In the genomic region with DNA sequence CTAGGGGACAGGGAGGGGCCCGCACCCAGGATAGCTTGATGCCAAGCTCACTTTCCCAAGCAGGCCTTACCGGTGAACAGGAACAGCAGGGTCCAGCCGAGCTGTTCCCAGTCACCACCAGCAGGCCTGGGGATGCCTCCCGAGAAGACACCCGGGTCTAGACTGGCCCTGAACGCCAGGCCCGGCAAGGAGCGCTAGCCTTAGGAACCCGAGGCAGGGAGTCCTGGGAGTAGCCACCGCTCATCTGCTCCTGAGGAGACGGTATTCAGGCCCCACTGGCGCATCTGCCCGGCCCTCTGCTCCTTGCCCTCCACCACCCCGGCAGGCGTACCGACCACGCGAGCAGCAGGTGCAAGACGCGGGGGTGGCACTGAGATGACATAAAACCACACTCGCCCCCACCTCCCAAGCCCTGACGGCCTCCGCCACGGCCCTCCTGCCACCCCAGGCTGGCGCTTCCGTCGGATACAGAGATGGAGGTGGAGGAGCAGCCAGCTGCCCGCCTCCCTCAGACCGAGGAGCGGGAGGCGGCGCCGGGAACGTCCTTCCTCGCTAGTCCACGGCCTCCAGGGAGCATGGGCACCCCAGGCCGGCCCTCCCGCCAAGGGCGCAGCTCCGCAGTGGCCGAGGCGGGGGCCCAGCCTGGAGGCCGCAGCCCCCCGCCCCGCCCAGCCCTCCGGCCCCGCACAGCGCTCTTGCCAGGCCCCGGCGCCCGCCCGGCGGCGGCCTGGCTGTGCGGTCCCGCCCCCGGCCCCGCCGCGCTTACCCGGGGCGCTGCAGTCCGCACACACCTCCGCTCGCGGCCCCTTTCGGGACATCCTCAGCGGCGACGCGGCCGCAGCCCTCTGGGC, we compare ENCODE assay signal across 8 cellular contexts. TPM values are rescaled to one million over a fixed set of nuclear protein-coding genes. Genes with fewer than 3 reads are reported as not detected.
DNase-seq lines count a peak whose midpoint lies in the region; ATAC-seq and TF ChIP-seq lines count a peak whose summit lies in the region.

No MANE protein-coding gene starts in this region.

- no peaks in the 10 kb centered on the region for H3K9me3 ChIP-seq in liver (ENCODE audit: control insufficient read depth in 4 of 4, low read length in 3 of 4)

- TF ChIP-seq CTCF in cardiac fibroblast (IDR thresholded peaks at IDR 0.05; ENCODE audit: low read depth, low read length) (no peak), liver (IDR thresholded peaks at IDR 0.05; ENCODE audit: low read depth, low read length, missing input control) (no peak)

- H3K36me3 ChIP-seq in liver (ENCODE audit: control insufficient read depth in 4 of 4, insufficient read depth in 3 of 4, low read depth in 1 of 4, low read length in 3 of 4): no peaks in the 10 kb centered on the region

- no peak for TF ChIP-seq RAD21 in liver (IDR thresholded peaks at IDR 0.05)

- peak overlapping the region; percentile 82 to 90 for H3K4me3 ChIP-seq in cardiac fibroblast (replicated peaks in 1 of 2; ENCODE audit: low read depth in 2 of 2, low read length in 2 of 2)
- H3K4me3 ChIP-seq in liver (ENCODE audit: low read depth in 1 of 3, low read length in 3 of 3): peak overlapping the region; percentile 52 to 86 (median 79)

- H3K4me1 Mint-ChIP-seq in T-cell: peaks cover 67 to 75% (median 75%) of the 10 kb centered on the region in 3 donors
- peaks cover 51 to 82% of the 10 kb centered on the region in 2 donors for H3K4me1 Mint-ChIP-seq in stimulated activated naive B cell treated with anti-CD40 and anti-IgM and Interleukin-4, amounts not matched to agents 10 μg/mL and 1 μg/mL and 100 μg/mL, for 72 hours

- no peaks in the 10 kb centered on the region for H3K36me3 Mint-ChIP-seq in T-cell
- H3K36me3 Mint-ChIP-seq in stimulated activated naive B cell treated with anti-CD40 and anti-IgM and Interleukin-4, amounts not matched to agents 10 μg/mL and 1 μg/mL and 100 μg/mL, for 72 hours: peaks cover 3% of the 10 kb centered on the region in 2 donors

- H3K27me3 ChIP-seq in liver (ENCODE audit: control insufficient read depth in 4 of 4, insufficient read depth in 4 of 4, low read length in 3 of 4): no peaks in the 10 kb centered on the region

- POLR2A ChIA-PET in T-cell (lab: Charles Lee): no interaction called here

- peak overlapping the region; percentile 87 to 93 (median 89) for H3K4me3 Mint-ChIP-seq in T-cell
- peak overlapping the region; percentile 89 for H3K4me3 Mint-ChIP-seq in stimulated activated naive B cell treated with anti-CD40 and anti-IgM and Interleukin-4, amounts not matched to agents 10 μg/mL and 1 μg/mL and 100 μg/mL, for 72 hours

- peak overlapping the region; percentile 92 to 94 for H3K27ac Mint-ChIP-seq in T-cell
- peak overlapping the region; percentile 86 for H3K27ac Mint-ChIP-seq in stimulated activated naive B cell treated with anti-CD40 and anti-IgM and Interleukin-4, amounts not matched to agents 10 μg/mL and 1 μg/mL and 100 μg/mL, for 72 hours

- peak overlapping the region in 1 of 2 donors; percentile 75 for H3K9ac ChIP-seq in liver (ENCODE audit: low read depth in 1 of 2, low read length in 2 of 2)

- H3K9me3 Mint-ChIP-seq in T-cell: no peaks in the 10 kb centered on the region
- no peaks in the 10 kb centered on the region for H3K9me3 Mint-ChIP-seq in stimulated activated naive B cell treated with anti-CD40 and anti-IgM and Interleukin-4, amounts not matched to agents 10 μg/mL and 1 μg/mL and 100 μg/mL, for 72 hours

- CTCF ChIA-PET in T-cell (lab: Charles Lee): interaction anchor here in 1 of 2 donors (1.2 to 2.0 kb wide), 2 partner anchors 28 to 32 kb away, joined by 4 to 10 read pairs; no protein-coding TSS in a partner anchor

- no peaks in the 10 kb centered on the region for H3K27me3 Mint-ChIP-seq in T-cell
- H3K27me3 Mint-ChIP-seq in stimulated activated naive B cell treated with anti-CD40 and anti-IgM and Interleukin-4, amounts not matched to agents 10 μg/mL and 1 μg/mL and 100 μg/mL, for 72 hours: peaks cover 0 to under 1% of the 10 kb centered on the region in 2 donors

- peak; percentile 6 for ATAC-seq in HG03342 (IDR thresholded peaks at IDR 0.05; ENCODE audit: unreplicated experiment)
- ATAC-seq in T-cell (replicated peaks in 1 of 4): peak; percentile 12 to 37 (median 25)
- peak; percentile 25 to 29 for ATAC-seq in stimulated activated naive B cell treated with anti-CD40 and anti-IgM and Interleukin-4, amounts not matched to agents 10 μg/mL and 1 μg/mL and 100 μg/mL, for 72 hours (replicated peaks)

- H3K4me1 ChIP-seq in liver (ENCODE audit: control insufficient read depth in 4 of 4, insufficient read depth in 4 of 4, low read length in 3 of 4): peaks cover 4 to 57% (median 43%) of the 10 kb centered on the region in 4 donors

- DNase-seq in activated effector memory CD4-positive, alpha-beta T cell treated with anti-CD3 and anti-CD28 coated beads, Interleukin-2, amount 50 U/mL, for 16 hours: peak; percentile 86
- no peak for DNase-seq in activated effector memory CD4-positive, alpha-beta T cell treated with Interleukin-2 at 50 U/mL for 16 hours
- peak in 13 of 34 experiments; percentile 8 to 46 (median 38) for DNase-seq in T-cell
- peak; percentile 29 to 38 for DNase-seq in cardiac fibroblast (ENCODE audit: low read depth in 2 of 2)
- DNase-seq in stimulated activated naive B cell treated with anti-CD40 and anti-IgM and Interleukin-4, amounts not matched to agents 10 μg/mL and 1 μg/mL and 100 μg/mL, for 72 hours: no peak
- no peak for DNase-seq in amniotic stem cell (lab: John Stamatoyannopoulos, UW)

- H3K27ac ChIP-seq in liver (ENCODE audit: low read depth in 1 of 2, low read length in 2 of 2): peak overlapping the region; percentile 64 to 72

- 1% methylated on average over 72 of the region's 72 CpGs for WGBS in liver

TF ChIP-seq in liver, 16 proteins besides CTCF, POLR2A, EP300 and RAD21:
- TF ChIP-seq FOXA2 (IDR thresholded peaks at IDR 0.05) (no peak), FOXA1 (IDR thresholded peaks at IDR 0.05) (no peak), TAF1 (conservative IDR thresholded peaks at IDR 0.05) (no peak), EGR1 (IDR thresholded peaks at IDR 0.05; ENCODE audit: low read depth in 2 of 2) (peak in 1 of 2 donors; percentile 17), NR2F2 (IDR thresholded peaks at IDR 0.05) (no peak), HNF4A (conservative IDR thresholded peaks at IDR 0.05) (no peak), SP1 (IDR thresholded peaks at IDR 0.05) (no peak)
- TF ChIP-seq, protein P1, sequence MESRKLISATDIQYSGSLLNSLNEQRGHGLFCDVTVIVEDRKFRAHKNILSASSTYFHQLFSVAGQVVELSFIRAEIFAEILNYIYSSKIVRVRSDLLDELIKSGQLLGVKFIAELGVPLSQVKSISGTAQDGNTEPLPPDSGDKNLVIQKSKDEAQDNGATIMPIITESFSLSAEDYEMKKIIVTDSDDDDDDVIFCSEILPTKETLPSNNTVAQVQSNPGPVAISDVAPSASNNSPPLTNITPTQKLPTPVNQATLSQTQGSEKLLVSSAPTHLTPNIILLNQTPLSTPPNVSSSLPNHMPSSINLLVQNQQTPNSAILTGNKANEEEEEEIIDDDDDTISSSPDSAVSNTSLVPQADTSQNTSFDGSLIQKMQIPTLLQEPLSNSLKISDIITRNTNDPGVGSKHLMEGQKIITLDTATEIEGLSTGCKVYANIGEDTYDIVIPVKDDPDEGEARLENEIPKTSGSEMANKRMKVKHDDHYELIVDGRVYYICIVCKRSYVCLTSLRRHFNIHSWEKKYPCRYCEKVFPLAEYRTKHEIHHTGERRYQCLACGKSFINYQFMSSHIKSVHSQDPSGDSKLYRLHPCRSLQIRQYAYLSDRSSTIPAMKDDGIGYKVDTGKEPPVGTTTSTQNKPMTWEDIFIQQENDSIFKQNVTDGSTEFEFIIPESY (IDR thresholded peaks at IDR 0.05): no peak
TF ChIP-seq in liver: peak in this region for 1.

RNA-seq across cellular contexts. Expression of a gene that starts 0.7 kb away (rescaled TPM):
- total RNA-seq in T-cell (10 to 100 TPM; 36.7 to 86.4 (median 71.8) TPM), liver (10 to 100 TPM in 1 of 2 donors, 1 to 10 TPM in 1; 4.3 to 11.1 TPM)
- polyA plus RNA-seq in liver: 1 to 10 TPM; 2.2 to 5.4 TPM

RNA-seq across cellular contexts. Expression of a gene that starts 4.1 kb away (rescaled TPM):
- 1 to 10 TPM; 1.7 to 6.4 (median 4.1) TPM for total RNA-seq in T-cell
- 1 to 10 TPM in 1 of 2 donors, under 1 TPM in 1; 0.50 to 1.6 TPM for total RNA-seq in liver
- polyA plus RNA-seq in liver: under 1 TPM; 0.06 to 0.52 TPM

RNA-seq across cellular contexts. Expression of a gene that starts 20.3 kb away (rescaled TPM):
- total RNA-seq in T-cell: 100 to 1,000 TPM in 3 of 5 donors, 10 to 100 TPM in 2; 56.0 to 166 (median 128) TPM
- 10 to 100 TPM; 15.2 to 33.7 TPM for total RNA-seq in liver
- polyA plus RNA-seq in liver: 10 to 100 TPM; 12.2 to 42.6 TPM

RNA-seq across cellular contexts. Expression of a gene that starts 21.9 kb away (rescaled TPM):
- total RNA-seq in T-cell: 10 to 100 TPM in 4 of 5 donors, 1 to 10 TPM in 1; 7.9 to 23.1 (median 16.5) TPM
- 10 to 100 TPM in 1 of 2 donors, 1 to 10 TPM in 1; 5.6 to 25.7 TPM for total RNA-seq in liver
- polyA plus RNA-seq in liver: 10 to 100 TPM in 1 of 2 donors, 1 to 10 TPM in 1; 6.6 to 14.7 TPM

RNA-seq across cellular contexts. Expression of a gene that starts 33.9 kb away (rescaled TPM):
- total RNA-seq in T-cell (1 to 10 TPM; 2.4 to 4.1 (median 3.6) TPM), liver (1 to 10 TPM in 1 of 2 donors, under 1 TPM in 1; 0.23 to 3.0 TPM)
- polyA plus RNA-seq in liver: under 1 TPM; 0.44 to 0.75 TPM

Comparison
In these comparisons a context has a peak if more than half of its experiments do, and no peak if none do; other contexts are left out.
1. DNase-seq: peak in activated effector memory CD4-positive, alpha-beta T cell treated with anti-CD3 and anti-CD28 coated beads, Interleukin-2, amount 50 U/mL, for 16 hours (single experiment) and cardiac fibroblast (2 of 2); none in activated effector memory CD4-positive, alpha-beta T cell treated with Interleukin-2 at 50 U/mL for 16 hours (single experiment), stimulated activated naive B cell treated with anti-CD40 and anti-IgM and Interleukin-4, amounts not matched to agents 10 μg/mL and 1 μg/mL and 100 μg/mL, for 72 hours (single experiment) and amniotic stem cell (single experiment).
2. Peak in every context shown above with its lines, with median percentiles within 50 percentile points of each other: ATAC-seq.